Comparison of ENCODE assay signal across 8 cellular contexts in the genomic region with DNA sequence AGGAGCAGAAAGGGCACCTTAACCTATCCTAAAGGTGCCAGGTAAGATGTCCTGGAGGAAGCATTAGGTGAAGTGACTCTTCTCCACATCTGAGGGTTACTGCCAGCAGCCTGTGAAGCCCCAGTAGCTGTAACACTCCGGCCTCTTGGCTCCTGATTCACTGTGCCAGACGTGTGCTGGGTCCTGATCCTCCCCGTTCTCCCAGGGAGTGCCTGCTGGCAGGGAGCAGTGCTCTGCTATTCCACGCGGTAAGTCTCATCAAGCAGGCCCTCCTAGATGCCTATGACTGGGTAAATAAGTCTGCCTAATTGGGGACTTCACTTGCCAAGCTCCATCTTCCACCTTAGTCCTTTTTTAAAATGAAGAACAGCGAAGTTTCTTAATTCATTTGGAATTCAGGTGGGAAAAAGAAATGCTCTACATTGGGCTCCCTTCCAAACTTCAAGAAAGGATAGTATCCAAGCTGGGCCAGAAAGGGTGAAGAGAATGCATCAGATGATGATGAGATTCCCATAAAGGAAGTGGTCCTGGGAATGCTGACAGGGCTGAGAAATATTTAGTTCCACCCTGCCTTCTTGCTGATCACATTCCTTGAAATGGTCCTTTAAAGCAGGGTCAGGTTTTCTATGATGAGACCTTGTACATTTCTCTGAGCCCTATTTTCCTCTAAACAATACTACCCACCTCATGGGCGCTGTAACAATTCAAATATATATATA.
DNase-seq lines count a peak whose midpoint lies in the region; TF ChIP-seq lines count a peak whose summit lies in the region.
"Had no signal": no experiment of that assay in that cellular context is flagged by ENCODE, and none has a peak within 500 bp of the region (broad histone marks: within the 10 kb centered on the region; RNA-seq: fewer than 3 reads in every experiment).

No MANE protein-coding gene starts in this region.

- H3K27ac ChIP-seq in angular gyrus (ENCODE audit: low read depth, low read length) (peak overlapping the region; percentile 9), subcutaneous abdominal adipose tissue (ENCODE audit: low read depth, low read length) (peak overlapping the region; percentile 95)

- H3K9me3 Mint-ChIP-seq in progenitor cell of endocrine pancreas (ENCODE audit: low read depth) = no peaks in the 10 kb centered on the region
- H3K9me3 Mint-ChIP-seq: naive B cell had no signal

- no peaks in the 10 kb centered on the region for H3K9me3 ChIP-seq in subcutaneous abdominal adipose tissue (ENCODE audit: control insufficient read depth in 5 of 5, low read length in 5 of 5)

- peak overlapping the region in 3 of 5 donors; percentile 20 to 63 (median 34) for H3K9ac ChIP-seq in subcutaneous abdominal adipose tissue (ENCODE audit: low read length in 5 of 5)

- no peaks in the 10 kb centered on the region for H3K27me3 ChIP-seq in subcutaneous abdominal adipose tissue (ENCODE audit: control insufficient read depth in 5 of 5, insufficient read depth in 4 of 5, low read length in 5 of 5)

- DNase-seq in HK-2 (ENCODE audit: unreplicated experiment) = peak; percentile 14
- peak; percentile 36 for DNase-seq in hepatic stellate cell (ENCODE audit: low spot score)
- DNase-seq in progenitor cell of endocrine pancreas (ENCODE audit: low spot score, unreplicated experiment) = no peak
- no peak for DNase-seq in NCI-H187 (lab: John Stamatoyannopoulos, UW)
- DNase-seq in NCI-H1417 treated with DMSO at 0.1 percent for 48 hours (lab: John Stamatoyannopoulos, UW) = no peak
- DNase-seq: naive B cell had no signal

- H3K4me3 ChIP-seq in subcutaneous abdominal adipose tissue (ENCODE audit: low read depth in 1 of 5, low read length in 5 of 5) = no peak overlapping the region

- H3K4me1 ChIP-seq in subcutaneous abdominal adipose tissue (ENCODE audit: control insufficient read depth in 5 of 5, insufficient read depth in 5 of 5, low read length in 5 of 5) = peaks cover 17 to 43% (median 32%) of the 10 kb centered on the region in 5 donors

- H3K27ac Mint-ChIP-seq in progenitor cell of endocrine pancreas = no peak overlapping the region

- no peak overlapping the region for H3K4me3 Mint-ChIP-seq in progenitor cell of endocrine pancreas (ENCODE audit: low read depth)
- H3K4me3 Mint-ChIP-seq: naive B cell had no signal

- H3K36me3 ChIP-seq in subcutaneous abdominal adipose tissue (ENCODE audit: control insufficient read depth in 5 of 5, insufficient read depth in 5 of 5, low read length in 5 of 5) = no peaks in the 10 kb centered on the region

- peaks cover 11% of the 10 kb centered on the region for H3K4me1 Mint-ChIP-seq in progenitor cell of endocrine pancreas (ENCODE audit: low read depth)

- H3K27me3 Mint-ChIP-seq in progenitor cell of endocrine pancreas = no peaks in the 10 kb centered on the region
- H3K27me3 Mint-ChIP-seq: naive B cell had no signal

- TF ChIP-seq CTCF in progenitor cell of endocrine pancreas (IDR thresholded peaks at IDR 0.05; ENCODE audit: unreplicated experiment) = no peak

- no peaks in the 10 kb centered on the region for H3K36me3 Mint-ChIP-seq in progenitor cell of endocrine pancreas (ENCODE audit: insufficient read depth)

Comparison
In these comparisons a context has a peak if more than half of its experiments do, and no peak if none do; other contexts are left out.
1. DNase-seq: peak in HK-2 (single experiment) and hepatic stellate cell (single experiment); none in progenitor cell of endocrine pancreas (single experiment), NCI-H187 (0 of 2) and NCI-H1417 treated with DMSO at 0.1 percent for 48 hours (single experiment).